In genomic region chr4:144955104-144955503, GRCh38 we compare ENCODE assay signal across 23 cellular contexts.
DNase-seq lines count a peak whose midpoint lies in the region; ATAC-seq and TF ChIP-seq lines count a peak whose summit lies in the region.
"Had no signal": no experiment of that assay in that cellular context is flagged by ENCODE, and none has a peak within 500 bp of the region (broad histone marks: within the 10 kb centered on the region; RNA-seq: fewer than 3 reads in every experiment).

No MANE protein-coding gene starts in this region.

- no peaks in the 10 kb centered on the region; a peak in 1 of 4 replicates for H3K9me3 ChIP-seq in HCT116 (ENCODE audit: control insufficient read depth in 1 of 2, insufficient read depth in 1 of 2, low read depth in 1 of 2, low read length in 2 of 2)
- no peaks in the 10 kb centered on the region for H3K9me3 ChIP-seq in MM.1S (replicated peaks; ENCODE audit: insufficient read depth, low read length)

- TF ChIP-seq POLR2A in HCT116 (IDR thresholded peaks at IDR 0.05; ENCODE audit: borderline replicate concordance, extremely low read depth, insufficient read depth, insufficient read length) = no peak

- H3K9ac ChIP-seq in HCT116 (ENCODE audit: low read length) (no peak overlapping the region), MM.1S (ENCODE audit: low read length) (no peak overlapping the region)

- H2AFZ ChIP-seq in HCT116 (ENCODE audit: low read depth, low read length, poor library complexity, severe bottlenecking) (no peak overlapping the region), MM.1S (ENCODE audit: low read length) (0 out of 2 replicates have a peak overlapping the region, but pooled peaks have one; percentile 54)

- CTCF ChIA-PET in HCT116 (lab: Charles Lee) = no interaction called here

- H3K9me2 ChIP-seq in HCT116 (ENCODE audit: insufficient read depth) (no peaks in the 10 kb centered on the region), MM.1S (replicated peaks; ENCODE audit: insufficient read depth, low read length) (no peaks in the 10 kb centered on the region)

- H3K36me3 ChIP-seq in HCT116 (ENCODE audit: control insufficient read depth in 1 of 2, insufficient read depth in 2 of 2, low read length in 2 of 2) = no peaks in the 10 kb centered on the region
- H3K36me3 ChIP-seq in MM.1S (replicated peaks; ENCODE audit: insufficient read depth, low read length) = no peaks in the 10 kb centered on the region
- H3K36me3 ChIP-seq: upper lobe of left lung had no signal

- H4K20me1 ChIP-seq in HCT116 (ENCODE audit: insufficient read depth) (no peaks in the 10 kb centered on the region), MM.1S (ENCODE audit: insufficient read depth, low read length) (no peaks in the 10 kb centered on the region)

- H3K27ac Mint-ChIP-seq in neural crest cell (ENCODE audit: unreplicated experiment) = peak overlapping the region; percentile 51
- no peak overlapping the region for H3K27ac Mint-ChIP-seq in activated T-cell treated with anti-CD3 and anti-CD28 coated beads, Interleukin-2, amount 50 U/mL, for 24 hours
- no peak overlapping the region for H3K27ac Mint-ChIP-seq in activated naive CD8-positive, alpha-beta T cell treated with anti-CD3 and anti-CD28 coated beads, Interleukin-2, amount 50 U/mL, for 24 hours
- H3K27ac Mint-ChIP-seq: CD8-positive, alpha-beta T cell; memory B cell had no signal

- peaks cover 31% of the 10 kb centered on the region for H3K9me3 Mint-ChIP-seq in neural crest cell
- H3K9me3 Mint-ChIP-seq in activated T-cell treated with anti-CD3 and anti-CD28 coated beads, Interleukin-2, amount 50 U/mL, for 24 hours = peaks cover 63% of the 10 kb centered on the region
- H3K9me3 Mint-ChIP-seq in activated naive CD8-positive, alpha-beta T cell treated with anti-CD3 and anti-CD28 coated beads, Interleukin-2, amount 50 U/mL, for 24 hours = peaks cover 45% of the 10 kb centered on the region

- H3F3A ChIP-seq in MM.1S (ENCODE audit: insufficient read depth, low read length) = peaks cover 7% of the 10 kb centered on the region; the same call in 1 of the 2 replicates

- intact Hi-C loops in HCT116 (cut with micrococcal nuclease) = no loop called here

- H3K27ac ChIP-seq in HCT116 (ENCODE audit: low read depth, low read length) (no peak overlapping the region), MM.1S (ENCODE audit: low read length) (no peak overlapping the region)
- H3K27ac ChIP-seq: epithelial cell of prostate, upper lobe of left lung had no signal

- peaks cover 12% of the 10 kb centered on the region for H3K4me1 Mint-ChIP-seq in neural crest cell
- H3K4me1 Mint-ChIP-seq in activated T-cell treated with anti-CD3 and anti-CD28 coated beads, Interleukin-2, amount 50 U/mL, for 24 hours (ENCODE audit: low read depth) = no peaks in the 10 kb centered on the region
- H3K4me1 Mint-ChIP-seq in activated naive CD8-positive, alpha-beta T cell treated with anti-CD3 and anti-CD28 coated beads, Interleukin-2, amount 50 U/mL, for 24 hours = no peaks in the 10 kb centered on the region
- H3K4me1 Mint-ChIP-seq: memory B cell had no signal

- H3K27me3 Mint-ChIP-seq in neural crest cell (ENCODE audit: low read depth) = no peaks in the 10 kb centered on the region
- H3K27me3 Mint-ChIP-seq in activated T-cell treated with anti-CD3 and anti-CD28 coated beads, Interleukin-2, amount 50 U/mL, for 24 hours = no peaks in the 10 kb centered on the region
- H3K27me3 Mint-ChIP-seq in activated naive CD8-positive, alpha-beta T cell treated with anti-CD3 and anti-CD28 coated beads, Interleukin-2, amount 50 U/mL, for 24 hours = no peaks in the 10 kb centered on the region

- 0 out of 2 replicates have a peak, but pooled peaks have one; percentile 22 for TF ChIP-seq RAD21 in HCT116 (IDR thresholded peaks at IDR 0.05; ENCODE audit: low read depth)

- peak in 1 of 3 experiments; percentile 29; a peak in 3 of 6 replicates for TF ChIP-seq CTCF in HCT116 (IDR thresholded peaks at IDR 0.05 in 2 of 3, conservative IDR thresholded peaks at IDR 0.05 in 1 of 3; ENCODE audit: borderline replicate concordance in 1 of 3, insufficient read depth in 1 of 3, low read depth in 2 of 3, low read length in 2 of 3)
- TF ChIP-seq CTCF in MM.1S (IDR thresholded peaks at IDR 0.05; ENCODE audit: low read length) = no peak
- TF ChIP-seq CTCF in neural crest cell (conservative IDR thresholded peaks at IDR 0.05) = no peak

- DNase-seq in HCT116 (ENCODE audit: low read depth, low spot score) = no peak
- DNase-seq in MM.1S = no peak
- DNase-seq in RPMI8226 = peak; percentile 12
- no peak for DNase-seq in neural crest cell (ENCODE audit: low read depth, low spot score)
- no peak for DNase-seq in HCEC 1CT
- no peak for DNase-seq in activated T-cell treated with anti-CD3 and anti-CD28 coated beads, Interleukin-2, amount 50 U/mL, for 24 hours
- DNase-seq in DMS153 treated with DMSO at 0.1 percent for 48 hours (lab: John Stamatoyannopoulos, UW; ENCODE audit: unreplicated experiment) = no peak
- DNase-seq in activated naive CD8-positive, alpha-beta T cell treated with anti-CD3 and anti-CD28 coated beads, Interleukin-2, amount 50 U/mL, for 24 hours = no peak
- DNase-seq: activated CD4-positive, alpha-beta T cell treated with anti-CD3 and anti-CD28 coated beads, Interleukin-2, amount 50 U/mL, for 48 hours; activated CD4-positive, CD25-positive, alpha-beta regulatory T cell; activated CD8-positive, alpha-beta memory T cell treated with anti-CD3 and anti-CD28 coated beads, Interleukin-2, amount 50 U/mL, for 48 hours; activated effector memory CD4-positive, alpha-beta T cell treated with Interleukin-2 at 50 U/mL for 16 hours; CD8-positive, alpha-beta T cell; DMS53; head of caudate nucleus; NCI-H1417; NCI-H2107; NCI-H446; occipital lobe; T1000; upper lobe of left lung had no signal

- POLR2A ChIA-PET in HCT116 (lab: Charles Lee) = no interaction called here

- H3K79me2 ChIP-seq in HCT116 (ENCODE audit: insufficient read depth, low read length) (no peaks in the 10 kb centered on the region), MM.1S (ENCODE audit: low read length) (no peaks in the 10 kb centered on the region)

- H3K4me3 ChIP-seq in HCT116 (replicated peaks in 1 of 2; ENCODE audit: low read depth in 1 of 2, low read length in 2 of 2) (no peak overlapping the region), MM.1S (ENCODE audit: low read length) (no peak overlapping the region)
- H3K4me3 ChIP-seq: upper lobe of left lung had no signal

- H3K36me3 Mint-ChIP-seq in neural crest cell (ENCODE audit: low read depth) = peaks cover 42% of the 10 kb centered on the region
- no peaks in the 10 kb centered on the region for H3K36me3 Mint-ChIP-seq in activated T-cell treated with anti-CD3 and anti-CD28 coated beads, Interleukin-2, amount 50 U/mL, for 24 hours (ENCODE audit: low read depth)
- H3K36me3 Mint-ChIP-seq in activated naive CD8-positive, alpha-beta T cell treated with anti-CD3 and anti-CD28 coated beads, Interleukin-2, amount 50 U/mL, for 24 hours (ENCODE audit: low read depth) = peaks cover 3% of the 10 kb centered on the region
- H3K36me3 Mint-ChIP-seq: CD8-positive, alpha-beta T cell; memory B cell had no signal

- H3K4me1 ChIP-seq in HCT116 (ENCODE audit: control insufficient read depth in 1 of 2, insufficient read depth in 2 of 2, low read length in 2 of 2) (no peaks in the 10 kb centered on the region), MM.1S (ENCODE audit: low read length) (peaks cover 13% of the 10 kb centered on the region)
- H3K4me1 ChIP-seq: upper lobe of left lung had no signal

- no peak overlapping the region for H3K4me3 Mint-ChIP-seq in neural crest cell
- H3K4me3 Mint-ChIP-seq in activated T-cell treated with anti-CD3 and anti-CD28 coated beads, Interleukin-2, amount 50 U/mL, for 24 hours = no peak overlapping the region
- H3K4me3 Mint-ChIP-seq in activated naive CD8-positive, alpha-beta T cell treated with anti-CD3 and anti-CD28 coated beads, Interleukin-2, amount 50 U/mL, for 24 hours = no peak overlapping the region
- H3K4me3 Mint-ChIP-seq: CD8-positive, alpha-beta T cell; memory B cell had no signal

- no peak overlapping the region for H3K4me2 ChIP-seq in HCT116 (ENCODE audit: low read length)
- 0 out of 2 replicates have a peak overlapping the region, but pooled peaks have one; percentile 1 for H3K4me2 ChIP-seq in MM.1S (ENCODE audit: low read depth, low read length)

- H3K27me3 ChIP-seq in HCT116 (ENCODE audit: insufficient read depth, low read length) = no peaks in the 10 kb centered on the region
- H3K27me3 ChIP-seq in MM.1S (replicated peaks; ENCODE audit: insufficient read depth, low read length) = no peaks in the 10 kb centered on the region
- H3K27me3 ChIP-seq: upper lobe of left lung had no signal

- RAD21 ChIA-PET in HCT116 (lab: Charles Lee; ENCODE audit: low non-redundant PET in 1 of 2, low total read pairs in 2 of 2, uncharacterized antibody in 2 of 2, unreplicated experiment in 2 of 2) = no interaction called here

- no peak; the same call in 1 of the 2 replicates for ATAC-seq in HCT116
- ATAC-seq in activated naive CD8-positive, alpha-beta T cell treated with anti-CD3 and anti-CD28 coated beads, Interleukin-2, amount 50 U/mL, for 24 hours = no peak
- ATAC-seq: CD8-positive, alpha-beta T cell had no signal

- BruUV-seq in HCT116 (replicated peaks; lab: Mats Ljungman, UMichigan) = no TSS peak

TF ChIP-seq in HCT116, 20 proteins besides CTCF, POLR2A, EP300 and RAD21 (continues in another document):
- TF ChIP-seq REST (IDR thresholded peaks at IDR 0.05; ENCODE audit: low read depth) (no peak), SRF (IDR thresholded peaks at IDR 0.05; ENCODE audit: low read depth) (no peak)
